Comparison of ENCODE assay signal across 1 cellular context in the genomic region with DNA sequence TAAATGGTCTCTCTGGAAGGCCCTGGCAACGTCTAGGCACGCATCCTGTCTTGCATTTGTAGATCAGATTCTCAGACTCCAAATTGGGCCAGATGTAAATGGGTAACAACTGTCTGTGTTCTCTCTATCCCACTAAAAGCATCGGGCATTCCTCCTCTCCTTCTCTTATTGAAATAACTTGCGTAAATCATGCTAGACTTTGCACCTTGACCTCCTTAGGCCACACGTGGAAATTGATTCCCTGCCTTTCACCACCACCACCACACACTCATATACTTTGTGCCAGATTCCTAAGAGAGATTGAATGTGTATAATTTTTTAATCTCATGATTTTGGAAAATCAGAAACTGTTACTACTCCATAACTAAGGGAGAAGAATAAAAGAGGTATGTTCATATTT.
TF ChIP-seq lines count a peak whose summit lies in the region.

No MANE protein-coding gene starts in this region.

TF ChIP-seq in HepG2, 621 proteins besides CTCF, POLR2A, EP300 and RAD21 (continues in another document):
- TF ChIP-seq HMG20A (CRISPR knock-in tag; IDR thresholded peaks at IDR 0.05; ENCODE audit: borderline replicate concordance), result 0 out of 2 replicates have a peak, but pooled peaks have one; percentile 42
- TF ChIP-seq HNRNPUL1 (IDR thresholded peaks at IDR 0.05; ENCODE audit: low read depth, low read length), result no peak
- TF ChIP-seq, protein P1, sequence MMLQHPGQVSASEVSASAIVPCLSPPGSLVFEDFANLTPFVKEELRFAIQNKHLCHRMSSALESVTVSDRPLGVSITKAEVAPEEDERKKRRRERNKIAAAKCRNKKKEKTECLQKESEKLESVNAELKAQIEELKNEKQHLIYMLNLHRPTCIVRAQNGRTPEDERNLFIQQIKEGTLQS (CRISPR knock-in tag; IDR thresholded peaks at IDR 0.05), result no peak
- peak; percentile 87 for TF ChIP-seq GATAD2A (CRISPR knock-in tag; IDR thresholded peaks at IDR 0.05)
- peak; percentile 86 for TF ChIP-seq CEBPB (IDR thresholded peaks at IDR 0.05; ENCODE audit: borderline replicate concordance, low read depth, low read length)
- no peak for TF ChIP-seq SALL2 (CRISPR knock-in tag; IDR thresholded peaks at IDR 0.05)
- TF ChIP-seq HNF4G (IDR thresholded peaks at IDR 0.05; ENCODE audit: borderline replicate concordance, low read depth, low read length), result peak; percentile 72
- TF ChIP-seq HNF4G (CRISPR knock-in tag; IDR thresholded peaks at IDR 0.05; ENCODE audit: borderline replicate concordance, low read depth), result no peak
- TF ChIP-seq, protein P2, sequence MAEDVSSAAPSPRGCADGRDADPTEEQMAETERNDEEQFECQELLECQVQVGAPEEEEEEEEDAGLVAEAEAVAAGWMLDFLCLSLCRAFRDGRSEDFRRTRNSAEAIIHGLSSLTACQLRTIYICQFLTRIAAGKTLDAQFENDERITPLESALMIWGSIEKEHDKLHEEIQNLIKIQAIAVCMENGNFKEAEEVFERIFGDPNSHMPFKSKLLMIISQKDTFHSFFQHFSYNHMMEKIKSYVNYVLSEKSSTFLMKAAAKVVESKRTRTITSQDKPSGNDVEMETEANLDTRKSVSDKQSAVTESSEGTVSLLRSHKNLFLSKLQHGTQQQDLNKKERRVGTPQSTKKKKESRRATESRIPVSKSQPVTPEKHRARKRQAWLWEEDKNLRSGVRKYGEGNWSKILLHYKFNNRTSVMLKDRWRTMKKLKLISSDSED (CRISPR knock-in tag; IDR thresholded peaks at IDR 0.05), result no peak
- peak; percentile 30; the same call in 1 of the 2 replicates for TF ChIP-seq HDAC1 (CRISPR knock-in tag; IDR thresholded peaks at IDR 0.05)
- TF ChIP-seq NFRKB (IDR thresholded peaks at IDR 0.05), result no peak
- peak; percentile 50; the same call in 1 of the 2 replicates for TF ChIP-seq FOXA3 (CRISPR knock-in tag; IDR thresholded peaks at IDR 0.05)
- TF ChIP-seq ISX (CRISPR knock-in tag; conservative IDR thresholded peaks at IDR 0.05), result no peak
- TF ChIP-seq NFIB (CRISPR knock-in tag; IDR thresholded peaks at IDR 0.05; ENCODE audit: borderline replicate concordance), result no peak
- peak; percentile 67 for TF ChIP-seq BHLHE40 (IDR thresholded peaks at IDR 0.05; ENCODE audit: low read length)
- peak; percentile 48; the same call in 1 of the 2 replicates for TF ChIP-seq RARA (CRISPR knock-in tag; IDR thresholded peaks at IDR 0.05)
- TF ChIP-seq RAD51 (IDR thresholded peaks at IDR 0.05; ENCODE audit: borderline replicate concordance), result no peak
- TF ChIP-seq, protein P3, sequence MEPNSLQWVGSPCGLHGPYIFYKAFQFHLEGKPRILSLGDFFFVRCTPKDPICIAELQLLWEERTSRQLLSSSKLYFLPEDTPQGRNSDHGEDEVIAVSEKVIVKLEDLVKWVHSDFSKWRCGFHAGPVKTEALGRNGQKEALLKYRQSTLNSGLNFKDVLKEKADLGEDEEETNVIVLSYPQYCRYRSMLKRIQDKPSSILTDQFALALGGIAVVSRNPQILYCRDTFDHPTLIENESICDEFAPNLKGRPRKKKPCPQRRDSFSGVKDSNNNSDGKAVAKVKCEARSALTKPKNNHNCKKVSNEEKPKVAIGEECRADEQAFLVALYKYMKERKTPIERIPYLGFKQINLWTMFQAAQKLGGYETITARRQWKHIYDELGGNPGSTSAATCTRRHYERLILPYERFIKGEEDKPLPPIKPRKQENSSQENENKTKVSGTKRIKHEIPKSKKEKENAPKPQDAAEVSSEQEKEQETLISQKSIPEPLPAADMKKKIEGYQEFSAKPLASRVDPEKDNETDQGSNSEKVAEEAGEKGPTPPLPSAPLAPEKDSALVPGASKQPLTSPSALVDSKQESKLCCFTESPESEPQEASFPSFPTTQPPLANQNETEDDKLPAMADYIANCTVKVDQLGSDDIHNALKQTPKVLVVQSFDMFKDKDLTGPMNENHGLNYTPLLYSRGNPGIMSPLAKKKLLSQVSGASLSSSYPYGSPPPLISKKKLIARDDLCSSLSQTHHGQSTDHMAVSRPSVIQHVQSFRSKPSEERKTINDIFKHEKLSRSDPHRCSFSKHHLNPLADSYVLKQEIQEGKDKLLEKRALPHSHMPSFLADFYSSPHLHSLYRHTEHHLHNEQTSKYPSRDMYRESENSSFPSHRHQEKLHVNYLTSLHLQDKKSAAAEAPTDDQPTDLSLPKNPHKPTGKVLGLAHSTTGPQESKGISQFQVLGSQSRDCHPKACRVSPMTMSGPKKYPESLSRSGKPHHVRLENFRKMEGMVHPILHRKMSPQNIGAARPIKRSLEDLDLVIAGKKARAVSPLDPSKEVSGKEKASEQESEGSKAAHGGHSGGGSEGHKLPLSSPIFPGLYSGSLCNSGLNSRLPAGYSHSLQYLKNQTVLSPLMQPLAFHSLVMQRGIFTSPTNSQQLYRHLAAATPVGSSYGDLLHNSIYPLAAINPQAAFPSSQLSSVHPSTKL (CRISPR knock-in tag; IDR thresholded peaks at IDR 0.05), result peak; percentile 72
- TF ChIP-seq, protein P4, sequence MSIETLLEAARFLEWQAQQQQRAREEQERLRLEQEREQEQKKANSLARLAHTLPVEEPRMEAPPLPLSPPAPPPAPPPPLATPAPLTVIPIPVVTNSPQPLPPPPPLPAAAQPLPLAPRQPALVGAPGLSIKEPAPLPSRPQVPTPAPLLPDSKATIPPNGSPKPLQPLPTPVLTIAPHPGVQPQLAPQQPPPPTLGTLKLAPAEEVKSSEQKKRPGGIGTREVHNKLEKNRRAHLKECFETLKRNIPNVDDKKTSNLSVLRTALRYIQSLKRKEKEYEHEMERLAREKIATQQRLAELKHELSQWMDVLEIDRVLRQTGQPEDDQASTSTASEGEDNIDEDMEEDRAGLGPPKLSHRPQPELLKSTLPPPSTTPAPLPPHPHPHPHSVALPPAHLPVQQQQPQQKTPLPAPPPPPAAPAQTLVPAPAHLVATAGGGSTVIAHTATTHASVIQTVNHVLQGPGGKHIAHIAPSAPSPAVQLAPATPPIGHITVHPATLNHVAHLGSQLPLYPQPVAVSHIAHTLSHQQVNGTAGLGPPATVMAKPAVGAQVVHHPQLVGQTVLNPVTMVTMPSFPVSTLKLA (IDR thresholded peaks at IDR 0.05), result 0 out of 2 replicates have a peak, but pooled peaks have one; percentile 12
- no peak for TF ChIP-seq ZBTB38 (CRISPR knock-in tag; IDR thresholded peaks at IDR 0.05)
- no peak for TF ChIP-seq KLF6 (CRISPR knock-in tag; IDR thresholded peaks at IDR 0.05)
- TF ChIP-seq, protein P5, sequence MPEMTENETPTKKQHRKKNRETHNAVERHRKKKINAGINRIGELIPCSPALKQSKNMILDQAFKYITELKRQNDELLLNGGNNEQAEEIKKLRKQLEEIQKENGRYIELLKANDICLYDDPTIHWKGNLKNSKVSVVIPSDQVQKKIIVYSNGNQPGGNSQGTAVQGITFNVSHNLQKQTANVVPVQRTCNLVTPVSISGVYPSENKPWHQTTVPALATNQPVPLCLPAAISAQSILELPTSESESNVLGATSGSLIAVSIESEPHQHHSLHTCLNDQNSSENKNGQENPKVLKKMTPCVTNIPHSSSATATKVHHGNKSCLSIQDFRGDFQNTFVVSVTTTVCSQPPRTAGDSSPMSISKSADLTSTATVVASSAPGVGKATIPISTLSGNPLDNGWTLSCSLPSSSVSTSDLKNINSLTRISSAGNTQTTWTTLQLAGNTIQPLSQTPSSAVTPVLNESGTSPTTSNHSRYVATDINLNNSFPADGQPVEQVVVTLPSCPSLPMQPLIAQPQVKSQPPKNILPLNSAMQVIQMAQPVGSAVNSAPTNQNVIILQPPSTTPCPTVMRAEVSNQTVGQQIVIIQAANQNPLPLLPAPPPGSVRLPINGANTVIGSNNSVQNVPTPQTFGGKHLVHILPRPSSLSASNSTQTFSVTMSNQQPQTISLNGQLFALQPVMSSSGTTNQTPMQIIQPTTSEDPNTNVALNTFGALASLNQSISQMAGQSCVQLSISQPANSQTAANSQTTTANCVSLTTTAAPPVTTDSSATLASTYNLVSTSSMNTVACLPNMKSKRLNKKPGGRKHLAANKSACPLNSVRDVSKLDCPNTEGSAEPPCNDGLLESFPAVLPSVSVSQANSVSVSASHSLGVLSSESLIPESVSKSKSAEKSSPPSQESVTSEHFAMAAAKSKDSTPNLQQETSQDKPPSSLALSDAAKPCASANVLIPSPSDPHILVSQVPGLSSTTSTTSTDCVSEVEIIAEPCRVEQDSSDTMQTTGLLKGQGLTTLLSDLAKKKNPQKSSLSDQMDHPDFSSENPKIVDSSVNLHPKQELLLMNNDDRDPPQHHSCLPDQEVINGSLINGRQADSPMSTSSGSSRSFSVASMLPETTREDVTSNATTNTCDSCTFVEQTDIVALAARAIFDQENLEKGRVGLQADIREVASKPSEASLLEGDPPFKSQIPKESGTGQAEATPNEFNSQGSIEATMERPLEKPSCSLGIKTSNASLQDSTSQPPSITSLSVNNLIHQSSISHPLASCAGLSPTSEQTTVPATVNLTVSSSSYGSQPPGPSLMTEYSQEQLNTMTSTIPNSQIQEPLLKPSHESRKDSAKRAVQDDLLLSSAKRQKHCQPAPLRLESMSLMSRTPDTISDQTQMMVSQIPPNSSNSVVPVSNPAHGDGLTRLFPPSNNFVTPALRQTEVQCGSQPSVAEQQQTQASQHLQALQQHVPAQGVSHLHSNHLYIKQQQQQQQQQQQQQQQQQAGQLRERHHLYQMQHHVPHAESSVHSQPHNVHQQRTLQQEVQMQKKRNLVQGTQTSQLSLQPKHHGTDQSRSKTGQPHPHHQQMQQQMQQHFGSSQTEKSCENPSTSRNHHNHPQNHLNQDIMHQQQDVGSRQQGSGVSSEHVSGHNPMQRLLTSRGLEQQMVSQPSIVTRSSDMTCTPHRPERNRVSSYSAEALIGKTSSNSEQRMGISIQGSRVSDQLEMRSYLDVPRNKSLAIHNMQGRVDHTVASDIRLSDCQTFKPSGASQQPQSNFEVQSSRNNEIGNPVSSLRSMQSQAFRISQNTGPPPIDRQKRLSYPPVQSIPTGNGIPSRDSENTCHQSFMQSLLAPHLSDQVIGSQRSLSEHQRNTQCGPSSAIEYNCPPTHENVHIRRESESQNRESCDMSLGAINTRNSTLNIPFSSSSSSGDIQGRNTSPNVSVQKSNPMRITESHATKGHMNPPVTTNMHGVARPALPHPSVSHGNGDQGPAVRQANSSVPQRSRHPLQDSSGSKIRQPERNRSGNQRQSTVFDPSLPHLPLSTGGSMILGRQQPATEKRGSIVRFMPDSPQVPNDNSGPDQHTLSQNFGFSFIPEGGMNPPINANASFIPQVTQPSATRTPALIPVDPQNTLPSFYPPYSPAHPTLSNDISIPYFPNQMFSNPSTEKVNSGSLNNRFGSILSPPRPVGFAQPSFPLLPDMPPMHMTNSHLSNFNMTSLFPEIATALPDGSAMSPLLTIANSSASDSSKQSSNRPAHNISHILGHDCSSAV (CRISPR knock-in tag; IDR thresholded peaks at IDR 0.05; ENCODE audit: borderline replicate concordance), result no peak
- no peak for TF ChIP-seq ZBTB20 (CRISPR knock-in tag; IDR thresholded peaks at IDR 0.05; ENCODE audit: borderline replicate concordance, low read depth)
- TF ChIP-seq, protein P6, sequence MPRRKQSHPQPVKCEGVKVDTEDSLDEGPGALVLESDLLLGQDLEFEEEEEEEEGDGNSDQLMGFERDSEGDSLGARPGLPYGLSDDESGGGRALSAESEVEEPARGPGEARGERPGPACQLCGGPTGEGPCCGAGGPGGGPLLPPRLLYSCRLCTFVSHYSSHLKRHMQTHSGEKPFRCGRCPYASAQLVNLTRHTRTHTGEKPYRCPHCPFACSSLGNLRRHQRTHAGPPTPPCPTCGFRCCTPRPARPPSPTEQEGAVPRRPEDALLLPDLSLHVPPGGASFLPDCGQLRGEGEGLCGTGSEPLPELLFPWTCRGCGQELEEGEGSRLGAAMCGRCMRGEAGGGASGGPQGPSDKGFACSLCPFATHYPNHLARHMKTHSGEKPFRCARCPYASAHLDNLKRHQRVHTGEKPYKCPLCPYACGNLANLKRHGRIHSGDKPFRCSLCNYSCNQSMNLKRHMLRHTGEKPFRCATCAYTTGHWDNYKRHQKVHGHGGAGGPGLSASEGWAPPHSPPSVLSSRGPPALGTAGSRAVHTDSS (CRISPR knock-in tag; conservative IDR thresholded peaks at IDR 0.05), result no peak
- peak; percentile 89 for TF ChIP-seq HNF4A (CRISPR knock-in tag; IDR thresholded peaks at IDR 0.05)
- TF ChIP-seq NCOR1 (IDR thresholded peaks at IDR 0.05; ENCODE audit: borderline replicate concordance, low read length), result peak; percentile 74; the same call in 1 of the 2 replicates
- TF ChIP-seq MIER3 (CRISPR knock-in tag; IDR thresholded peaks at IDR 0.05; ENCODE audit: borderline replicate concordance), result 0 out of 2 replicates have a peak, but pooled peaks have one; percentile 29
- TF ChIP-seq, protein P7, sequence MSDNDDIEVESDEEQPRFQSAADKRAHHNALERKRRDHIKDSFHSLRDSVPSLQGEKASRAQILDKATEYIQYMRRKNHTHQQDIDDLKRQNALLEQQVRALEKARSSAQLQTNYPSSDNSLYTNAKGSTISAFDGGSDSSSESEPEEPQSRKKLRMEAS (IDR thresholded peaks at IDR 0.05), result peak; percentile 46; the same call in 1 of the 2 replicates
- TF ChIP-seq NR2F1 (CRISPR knock-in tag; IDR thresholded peaks at IDR 0.05), result peak; percentile 42 to 65; a peak in 3 of 4 replicates
- TF ChIP-seq U2AF1 (optimal IDR thresholded peaks at IDR 0.05; ENCODE audit: low read depth, low read length), result no peak
- no peak for TF ChIP-seq ZNF432 (CRISPR knock-in tag; IDR thresholded peaks at IDR 0.05; ENCODE audit: borderline replicate concordance)
- TF ChIP-seq RXRB (CRISPR knock-in tag; IDR thresholded peaks at IDR 0.05; ENCODE audit: borderline replicate concordance), result 0 out of 2 replicates have a peak, but pooled peaks have one; percentile 30
- 0 out of 2 replicates have a peak, but pooled peaks have one; percentile 18 for TF ChIP-seq MIER2 (CRISPR knock-in tag; IDR thresholded peaks at IDR 0.05)
- TF ChIP-seq, protein P8, sequence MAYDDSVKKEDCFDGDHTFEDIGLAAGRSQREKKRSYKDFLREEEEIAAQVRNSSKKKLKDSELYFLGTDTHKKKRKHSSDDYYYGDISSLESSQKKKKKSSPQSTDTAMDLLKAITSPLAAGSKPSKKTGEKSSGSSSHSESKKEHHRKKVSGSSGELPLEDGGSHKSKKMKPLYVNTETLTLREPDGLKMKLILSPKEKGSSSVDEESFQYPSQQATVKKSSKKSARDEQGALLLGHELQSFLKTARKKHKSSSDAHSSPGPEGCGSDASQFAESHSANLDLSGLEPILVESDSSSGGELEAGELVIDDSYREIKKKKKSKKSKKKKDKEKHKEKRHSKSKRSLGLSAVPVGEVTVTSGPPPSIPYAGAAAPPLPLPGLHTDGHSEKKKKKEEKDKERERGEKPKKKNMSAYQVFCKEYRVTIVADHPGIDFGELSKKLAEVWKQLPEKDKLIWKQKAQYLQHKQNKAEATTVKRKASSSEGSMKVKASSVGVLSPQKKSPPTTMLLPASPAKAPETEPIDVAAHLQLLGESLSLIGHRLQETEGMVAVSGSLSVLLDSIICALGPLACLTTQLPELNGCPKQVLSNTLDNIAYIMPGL (CRISPR knock-in tag; IDR thresholded peaks at IDR 0.05; ENCODE audit: borderline replicate concordance in 1 of 2, low read depth in 1 of 2), result no peak
- TF ChIP-seq, protein P9, sequence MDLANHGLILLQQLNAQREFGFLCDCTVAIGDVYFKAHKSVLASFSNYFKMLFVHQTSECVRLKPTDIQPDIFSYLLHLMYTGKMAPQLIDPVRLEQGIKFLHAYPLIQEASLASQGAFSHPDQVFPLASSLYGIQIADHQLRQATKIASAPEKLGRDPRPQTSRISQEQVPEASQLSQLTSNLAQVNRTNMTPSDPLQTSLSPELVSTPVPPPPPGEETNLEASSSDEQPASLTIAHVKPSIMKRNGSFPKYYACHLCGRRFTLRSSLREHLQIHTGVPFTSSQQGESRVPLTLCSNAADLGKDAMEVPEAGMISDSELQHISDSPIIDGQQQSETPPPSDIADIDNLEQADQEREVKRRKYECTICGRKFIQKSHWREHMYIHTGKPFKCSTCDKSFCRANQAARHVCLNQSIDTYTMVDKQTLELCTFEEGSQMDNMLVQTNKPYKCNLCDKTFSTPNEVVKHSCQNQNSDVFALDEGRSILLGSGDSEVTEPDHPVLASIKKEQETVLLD (CRISPR knock-in tag; IDR thresholded peaks at IDR 0.05; ENCODE audit: low read depth), result no peak
